In genomic region chr10:22252801-22253577, GRCh38 we compare ENCODE assay signal across 8 cellular contexts. TPM values are rescaled to one million over a fixed set of nuclear protein-coding genes. Genes with fewer than 3 reads are reported as not detected.
DNase-seq lines count a peak whose midpoint lies in the region; ATAC-seq, FAIRE-seq and TF ChIP-seq lines count a peak whose summit lies in the region.

No MANE protein-coding gene starts in this region.

- H3K36me3 ChIP-seq in bronchial epithelial cell (ENCODE audit: control insufficient read depth, insufficient read depth, low read length) (no peaks in the 10 kb centered on the region), kidney epithelial cell (ENCODE audit: control insufficient read depth, insufficient read depth, low read length) (no peaks in the 10 kb centered on the region)

- peak overlapping the region; percentile 66 for H3K4me3 ChIP-seq in GM12875 (ENCODE audit: low read depth, low read length)
- H3K4me3 ChIP-seq in bronchial epithelial cell (ENCODE audit: low read depth, low read length) = peak overlapping the region; percentile 63
- peak overlapping the region; percentile 61 for H3K4me3 ChIP-seq in kidney epithelial cell (ENCODE audit: low read depth, low read length)

- no peak for TF ChIP-seq CTCF in GM12875 (IDR thresholded peaks at IDR 0.05; ENCODE audit: borderline replicate concordance, insufficient read depth, low read depth, low read length)
- no peak for TF ChIP-seq CTCF in bronchial epithelial cell (IDR thresholded peaks at IDR 0.05; ENCODE audit: insufficient read depth, low read length, severe bottlenecking)
- no peak for TF ChIP-seq CTCF in kidney epithelial cell (IDR thresholded peaks at IDR 0.05; ENCODE audit: insufficient read depth, low read length, poor library complexity, severe bottlenecking)

- peak; percentile 36 for ATAC-seq in HG02759 (IDR thresholded peaks at IDR 0.05; ENCODE audit: unreplicated experiment)

- H3K27me3 ChIP-seq in bronchial epithelial cell (ENCODE audit: control insufficient read depth, insufficient read depth, low read length) (no peaks in the 10 kb centered on the region), kidney epithelial cell (ENCODE audit: control insufficient read depth, insufficient read depth, low read length) (peaks cover 3% of the 10 kb centered on the region)

- FAIRE-seq in bronchial epithelial cell (lab: Jason Lieb, UNC) (no peak), H54 (lab: Jason Lieb, UNC) (no peak)

- TF ChIP-seq POLR2A in H54 (IDR thresholded peaks at IDR 0.05; ENCODE audit: low read depth, low read length) = no peak

- DNase-seq in T-helper 9 cell (peak; percentile 18), bronchial epithelial cell (ENCODE audit: low read depth) (no peak), kidney epithelial cell (ENCODE audit: low read depth) (no peak), H54 (ENCODE audit: insufficient read length, low spot score) (no peak), NCI-H1436 treated with DMSO at 0.1 percent for 48 hours (lab: John Stamatoyannopoulos, UW) (no peak)
- peak in 2 of 3 donors; percentile 30 to 31 for DNase-seq in stimulated activated CD4-positive, alpha-beta T cell treated with anti-CD3 and anti-CD28 coated beads, Interleukin-12 subunit alpha, Interleukin-12 subunit beta, amount 100 ng/mL, for 48 hours (ENCODE audit: low read depth in 2 of 3, low spot score in 1 of 3)

RNA-seq across cellular contexts. Expression of gene EBLN1, which starts 35.2 kb away (rescaled TPM):
- not detected in 2 replicates for total RNA-seq in bronchial epithelial cell
- total RNA-seq in kidney epithelial cell = not detected in 2 replicates

Comparison
In these comparisons a context has a peak if more than half of its experiments do, and no peak if none do; other contexts are left out.
1. DNase-seq: peak in T-helper 9 cell (single experiment) and stimulated activated CD4-positive, alpha-beta T cell treated with anti-CD3 and anti-CD28 coated beads, Interleukin-12 subunit alpha, Interleukin-12 subunit beta, amount 100 ng/mL, for 48 hours (2 of 3); none in bronchial epithelial cell (single experiment), kidney epithelial cell (single experiment), H54 (single experiment) and NCI-H1436 treated with DMSO at 0.1 percent for 48 hours (single experiment).
2. Peak in every context shown above with its lines, with median percentiles within 50 percentile points of each other: H3K4me3 ChIP-seq.